In the genomic region with DNA sequence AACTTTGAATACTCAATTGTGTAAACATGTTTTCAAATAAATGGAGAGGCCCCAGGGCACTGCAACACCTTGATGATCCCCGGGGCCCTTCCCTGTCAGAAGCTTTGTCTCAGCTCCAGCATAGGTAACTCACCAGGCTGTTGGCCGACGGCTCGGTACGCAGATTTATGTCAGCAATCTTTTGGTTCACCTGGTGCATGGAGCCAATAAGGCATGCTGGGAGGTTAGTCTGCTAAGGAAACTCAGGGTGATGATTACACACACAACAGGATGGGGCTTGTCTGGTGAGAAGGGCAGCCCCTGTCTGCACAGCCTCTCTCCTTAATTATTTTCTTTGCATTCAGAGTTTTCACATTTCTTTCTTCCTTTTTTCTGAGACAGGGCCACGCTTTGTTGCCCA, we compare ENCODE assay signal across 16 cellular contexts. TPM values are rescaled to one million over a fixed set of nuclear protein-coding genes. Genes with fewer than 3 reads are reported as not detected.
"Had no signal": no experiment of that assay in that cellular context is flagged by ENCODE, and none has a peak within 500 bp of the region (broad histone marks: within the 10 kb centered on the region; RNA-seq: fewer than 3 reads in every experiment).

No MANE protein-coding gene starts in this region.

- H3K27me3 ChIP-seq: dorsolateral prefrontal cortex, hepatocyte, neutrophil, spleen, tibial artery had no signal

- ATAC-seq: mucosa of descending colon; naive thymus-derived CD8-positive, alpha-beta T cell; sciatic nerve; stimulated activated memory B cell treated with anti-CD40 and anti-IgM and Interleukin-4, amounts not matched to agents 10 μg/mL and 1 μg/mL and 100 μg/mL, for 72 hours had no signal

- H3K27ac ChIP-seq: dorsolateral prefrontal cortex, hepatocyte, neutrophil, spleen, tibial artery had no signal

- H3K36me3 ChIP-seq: neutrophil, spleen had no signal

- H3K4me3 ChIP-seq: dorsolateral prefrontal cortex, hepatocyte, mucosa of descending colon, spleen, tibial artery had no signal

- DNase-seq: cortex of kidney; dorsolateral prefrontal cortex; effector CD8-positive, alpha-beta T cell; foreskin melanocyte; head of caudate nucleus; mucosa of descending colon; naive thymus-derived CD8-positive, alpha-beta T cell; spleen; stimulated activated CD4-positive, alpha-beta T cell treated with anti-CD3 and anti-CD28 coated beads, Interleukin-15, amount 100 ng/mL, for 24 hours; stimulated activated CD4-positive, alpha-beta T cell treated with anti-CD3 and anti-CD28 coated beads, Interleukin-1b, Interleukin-23, amount 100 ng/mL, for 48 hours; stimulated activated CD4-positive, alpha-beta T cell treated with anti-CD3 and anti-CD28 coated beads, Interleukin-4, amount 100 ng/mL, for 24 hours; tibial artery had no signal

- H3K4me1 ChIP-seq: spleen, tibial artery had no signal

- H3K9me3 ChIP-seq: mucosa of descending colon, neutrophil, spleen, tibial artery had no signal

RNA-seq across cellular contexts. Expression of a gene that starts 10.8 kb away (rescaled TPM):
- polyA plus RNA-seq: naive thymus-derived CD8-positive, alpha-beta T cell had no signal
